Comparison of ENCODE assay signal across 19 cellular contexts in genomic region chr16:71923941-71924690, GRCh38. TPM values are rescaled to one million over a fixed set of nuclear protein-coding genes. Genes with fewer than 3 reads are reported as not detected.
A peak's percentile ranks its signal among the peaks of the same experiment; 100 is the strongest.
DNase-seq lines count a peak whose midpoint lies in the region; ATAC-seq and TF ChIP-seq lines count a peak whose summit lies in the region.
"Had no signal": no experiment of that assay in that cellular context is flagged by ENCODE, and none has a peak within 500 bp of the region (broad histone marks: within the 10 kb centered on the region; RNA-seq: fewer than 3 reads in every experiment).

No MANE protein-coding gene starts in this region.

- peak overlapping the region; percentile 6 for H3K27ac Mint-ChIP-seq in CD4-positive, alpha-beta T cell
- H3K27ac Mint-ChIP-seq: activated naive CD4-positive, alpha-beta T cell treated with anti-CD3 and anti-CD28 coated beads, Interleukin-2, amount 10 ng/mL, durations not matched to agents 7 days and 5 days; WTC11 had no signal

- no peak for ATAC-seq in CD4-positive, alpha-beta T cell (ENCODE audit: poor library complexity)
- ATAC-seq in foreskin keratinocyte (peak; percentile 7), HG02678 (IDR thresholded peaks at IDR 0.05; ENCODE audit: unreplicated experiment) (no peak), HG03342 (IDR thresholded peaks at IDR 0.05; ENCODE audit: unreplicated experiment) (no peak), GM19035 (IDR thresholded peaks at IDR 0.05; ENCODE audit: unreplicated experiment) (no peak)
- ATAC-seq: WTC11 had no signal

- H3K4me1 Mint-ChIP-seq in CD4-positive, alpha-beta T cell (ENCODE audit: low read depth): peaks cover 14% of the 10 kb centered on the region
- H3K4me1 Mint-ChIP-seq: WTC11 had no signal

- H3K4me3 Mint-ChIP-seq in CD4-positive, alpha-beta T cell: no peak overlapping the region
- H3K4me3 Mint-ChIP-seq: activated naive CD4-positive, alpha-beta T cell treated with anti-CD3 and anti-CD28 coated beads, Interleukin-2, amount 10 ng/mL, durations not matched to agents 7 days and 5 days; WTC11 had no signal

- no peak for TF ChIP-seq CTCF in CD4-positive, alpha-beta T cell (IDR thresholded peaks at IDR 0.05)
- TF ChIP-seq CTCF in foreskin keratinocyte (conservative IDR thresholded peaks at IDR 0.05): no peak

- no peak overlapping the region for H3K27ac ChIP-seq in CD4-positive, alpha-beta T cell (ENCODE audit: low read depth, low read length)
- H3K27ac ChIP-seq in foreskin keratinocyte: no peak overlapping the region
- H3K27ac ChIP-seq: sigmoid colon, testis had no signal

- peaks cover 96% of the 10 kb centered on the region for H3K36me3 Mint-ChIP-seq in CD4-positive, alpha-beta T cell (ENCODE audit: low read depth)

- no peaks in the 10 kb centered on the region for H3K27me3 ChIP-seq in CD4-positive, alpha-beta T cell (ENCODE audit: control insufficient read depth, insufficient read depth, low read length)
- no peaks in the 10 kb centered on the region for H3K27me3 ChIP-seq in adipocyte (replicated peaks; ENCODE audit: control insufficient read depth, insufficient read depth, low read length)
- no peaks in the 10 kb centered on the region for H3K27me3 ChIP-seq in foreskin keratinocyte
- H3K27me3 ChIP-seq: sigmoid colon, testis had no signal

- H3K4me3 ChIP-seq in adipocyte (ENCODE audit: low read length): no peak overlapping the region
- H3K4me3 ChIP-seq: sigmoid colon, testis had no signal

- H3K9ac ChIP-seq in adipocyte (ENCODE audit: low read length): no peak overlapping the region

- H3K36me3 ChIP-seq in adipocyte (ENCODE audit: control insufficient read depth, insufficient read depth, low read length, severe bottlenecking): peaks cover 91% of the 10 kb centered on the region

- no peaks in the 10 kb centered on the region for H3K9me3 ChIP-seq in CD4-positive, alpha-beta T cell (ENCODE audit: control insufficient read depth, low read length)
- peaks cover 6% of the 10 kb centered on the region for H3K9me3 ChIP-seq in adipocyte (ENCODE audit: control insufficient read depth, low read length)
- H3K9me3 ChIP-seq: sigmoid colon, testis had no signal

- POLR2A ChIA-PET in CD4-positive, alpha-beta T cell (lab: Charles Lee): no interaction called here

- no peaks in the 10 kb centered on the region for H3K27me3 Mint-ChIP-seq in CD4-positive, alpha-beta T cell
- H3K27me3 Mint-ChIP-seq: activated naive CD4-positive, alpha-beta T cell treated with anti-CD3 and anti-CD28 coated beads, Interleukin-2, amount 10 ng/mL, durations not matched to agents 7 days and 5 days had no signal

- H3K4me1 ChIP-seq in adipocyte (ENCODE audit: control insufficient read depth, insufficient read depth, low read length) (peaks cover 44% of the 10 kb centered on the region), foreskin keratinocyte (peaks cover 13% of the 10 kb centered on the region)

- CTCF ChIA-PET in CD4-positive, alpha-beta T cell (lab: Charles Lee): interaction anchor here (1.0 to 1.4 kb wide), 2 partner anchors 19 to 37 kb away, joined by 3 read pairs; no protein-coding TSS in a partner anchor

- no peak for DNase-seq in CD4-positive, alpha-beta T cell
- peak; percentile 45 for DNase-seq in ELR (ENCODE audit: low read depth)
- DNase-seq in adipocyte (ENCODE audit: low read depth): peak; percentile 27
- peak in 1 of 2 donors; percentile 14 for DNase-seq in foreskin keratinocyte
- DNase-seq in hypothalamus (lab: John Stamatoyannopoulos, UW): no peak
- DNase-seq: activated CD8-positive, alpha-beta memory T cell treated with anti-CD3 and anti-CD28 coated beads, Interleukin-2, amount 50 U/mL, for 4 hours; activated naive CD4-positive, alpha-beta T cell treated with anti-CD3 and anti-CD28 coated beads, Interleukin-2, amount 10 ng/mL, durations not matched to agents 7 days and 5 days; DMS153; glutamatergic neuron; kidney; NCI-H1930; NCI-H526 treated with DMSO at 0.1 percent for 48 hours; sigmoid colon; stimulated activated CD4-positive, alpha-beta T cell treated with anti-CD3 and anti-CD28 coated beads, Interleukin-2, amount 100 ng/mL, for 48 hours; testis had no signal

- intact Hi-C loops in CD4-positive, alpha-beta T cell (cut with DNase I, micrococcal nuclease): no loop called here

- H3K9me3 Mint-ChIP-seq in CD4-positive, alpha-beta T cell: no peaks in the 10 kb centered on the region
- H3K9me3 Mint-ChIP-seq: activated naive CD4-positive, alpha-beta T cell treated with anti-CD3 and anti-CD28 coated beads, Interleukin-2, amount 10 ng/mL, durations not matched to agents 7 days and 5 days; WTC11 had no signal

RNA-seq across cellular contexts. Expression of gene IST1, which starts 28.8 kb away (rescaled TPM):
- 100 to 1,000 TPM; 411 to 412 TPM for total RNA-seq in CD4-positive, alpha-beta T cell
- total RNA-seq in foreskin keratinocyte: 107 and 113 TPM in 2 replicates
- 69.3 and 75.2 TPM in 2 replicates for polyA plus RNA-seq in foreskin keratinocyte

RNA-seq across cellular contexts. Expression of gene ZNF821, which starts 40.1 kb away (rescaled TPM):
- 10 to 100 TPM; 17.3 to 18.3 TPM for total RNA-seq in CD4-positive, alpha-beta T cell
- 3.2 and 3.9 TPM in 2 replicates for total RNA-seq in foreskin keratinocyte
- polyA plus RNA-seq in foreskin keratinocyte: 3.6 TPM in 2 replicates

Comparison
In these comparisons a context has a peak if more than half of its experiments do, and no peak if none do; other contexts are left out.
1. DNase-seq: peak in ELR (single experiment) and adipocyte (single experiment); none in CD4-positive, alpha-beta T cell (0 of 10) and hypothalamus (0 of 51).